1 cellular context compared by ENCODE assay signal in genomic region chr15:61651267-61651666, GRCh38.
TF ChIP-seq lines count a peak whose summit lies in the region.

No MANE protein-coding gene starts in this region.

TF ChIP-seq in GM23338, 12 proteins besides CTCF, POLR2A, EP300 and RAD21 (continued from another document):
- TF ChIP-seq, protein P1, sequence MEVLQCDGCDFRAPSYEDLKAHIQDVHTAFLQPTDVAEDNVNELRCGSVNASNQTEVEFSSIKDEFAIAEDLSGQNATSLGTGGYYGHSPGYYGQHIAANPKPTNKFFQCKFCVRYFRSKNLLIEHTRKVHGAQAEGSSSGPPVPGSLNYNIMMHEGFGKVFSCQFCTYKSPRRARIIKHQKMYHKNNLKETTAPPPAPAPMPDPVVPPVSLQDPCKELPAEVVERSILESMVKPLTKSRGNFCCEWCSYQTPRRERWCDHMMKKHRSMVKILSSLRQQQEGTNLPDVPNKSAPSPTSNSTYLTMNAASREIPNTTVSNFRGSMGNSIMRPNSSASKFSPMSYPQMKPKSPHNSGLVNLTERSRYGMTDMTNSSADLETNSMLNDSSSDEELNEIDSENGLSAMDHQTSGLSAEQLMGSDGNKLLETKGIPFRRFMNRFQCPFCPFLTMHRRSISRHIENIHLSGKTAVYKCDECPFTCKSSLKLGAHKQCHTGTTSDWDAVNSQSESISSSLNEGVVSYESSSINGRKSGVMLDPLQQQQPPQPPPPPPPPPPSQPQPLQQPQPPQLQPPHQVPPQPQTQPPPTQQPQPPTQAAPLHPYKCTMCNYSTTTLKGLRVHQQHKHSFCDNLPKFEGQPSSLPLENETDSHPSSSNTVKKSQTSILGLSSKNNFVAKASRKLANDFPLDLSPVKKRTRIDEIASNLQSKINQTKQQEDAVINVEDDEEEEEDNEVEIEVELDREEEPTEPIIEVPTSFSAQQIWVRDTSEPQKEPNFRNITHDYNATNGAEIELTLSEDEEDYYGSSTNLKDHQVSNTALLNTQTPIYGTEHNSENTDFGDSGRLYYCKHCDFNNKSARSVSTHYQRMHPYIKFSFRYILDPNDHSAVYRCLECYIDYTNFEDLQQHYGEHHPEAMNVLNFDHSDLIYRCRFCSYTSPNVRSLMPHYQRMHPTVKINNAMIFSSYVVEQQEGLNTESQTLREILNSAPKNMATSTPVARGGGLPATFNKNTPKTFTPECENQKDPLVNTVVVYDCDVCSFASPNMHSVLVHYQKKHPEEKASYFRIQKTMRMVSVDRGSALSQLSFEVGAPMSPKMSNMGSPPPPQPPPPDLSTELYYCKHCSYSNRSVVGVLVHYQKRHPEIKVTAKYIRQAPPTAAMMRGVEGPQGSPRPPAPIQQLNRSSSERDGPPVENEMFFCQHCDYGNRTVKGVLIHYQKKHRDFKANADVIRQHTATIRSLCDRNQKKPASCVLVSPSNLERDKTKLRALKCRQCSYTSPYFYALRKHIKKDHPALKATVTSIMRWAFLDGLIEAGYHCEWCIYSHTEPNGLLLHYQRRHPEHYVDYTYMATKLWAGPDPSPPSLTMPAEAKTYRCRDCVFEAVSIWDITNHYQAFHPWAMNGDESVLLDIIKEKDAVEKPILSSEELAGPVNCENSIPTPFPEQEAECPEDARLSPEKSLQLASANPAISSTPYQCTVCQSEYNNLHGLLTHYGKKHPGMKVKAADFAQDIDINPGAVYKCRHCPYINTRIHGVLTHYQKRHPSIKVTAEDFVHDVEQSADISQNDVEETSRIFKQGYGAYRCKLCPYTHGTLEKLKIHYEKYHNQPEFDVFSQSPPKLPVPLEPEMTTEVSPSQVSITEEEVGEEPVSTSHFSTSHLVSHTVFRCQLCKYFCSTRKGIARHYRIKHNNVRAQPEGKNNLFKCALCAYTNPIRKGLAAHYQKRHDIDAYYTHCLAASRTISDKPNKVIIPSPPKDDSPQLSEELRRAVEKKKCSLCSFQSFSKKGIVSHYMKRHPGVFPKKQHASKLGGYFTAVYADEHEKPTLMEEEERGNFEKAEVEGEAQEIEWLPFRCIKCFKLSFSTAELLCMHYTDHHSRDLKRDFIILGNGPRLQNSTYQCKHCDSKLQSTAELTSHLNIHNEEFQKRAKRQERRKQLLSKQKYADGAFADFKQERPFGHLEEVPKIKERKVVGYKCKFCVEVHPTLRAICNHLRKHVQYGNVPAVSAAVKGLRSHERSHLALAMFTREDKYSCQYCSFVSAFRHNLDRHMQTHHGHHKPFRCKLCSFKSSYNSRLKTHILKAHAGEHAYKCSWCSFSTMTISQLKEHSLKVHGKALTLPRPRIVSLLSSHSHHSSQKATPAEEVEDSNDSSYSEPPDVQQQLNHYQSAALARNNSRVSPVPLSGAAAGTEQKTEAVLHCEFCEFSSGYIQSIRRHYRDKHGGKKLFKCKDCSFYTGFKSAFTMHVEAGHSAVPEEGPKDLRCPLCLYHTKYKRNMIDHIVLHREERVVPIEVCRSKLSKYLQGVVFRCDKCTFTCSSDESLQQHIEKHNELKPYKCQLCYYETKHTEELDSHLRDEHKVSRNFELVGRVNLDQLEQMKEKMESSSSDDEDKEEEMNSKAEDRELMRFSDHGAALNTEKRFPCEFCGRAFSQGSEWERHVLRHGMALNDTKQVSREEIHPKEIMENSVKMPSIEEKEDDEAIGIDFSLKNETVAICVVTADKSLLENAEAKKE (CRISPR knock-in tag; IDR thresholded peaks at IDR 0.05): no peak
- no peak for TF ChIP-seq ZNF331 (CRISPR knock-in tag; IDR thresholded peaks at IDR 0.05; ENCODE audit: low read depth)
- no peak for TF ChIP-seq EZH2phosphoT487 (IDR thresholded peaks at IDR 0.05; ENCODE audit: unreplicated experiment)
- TF ChIP-seq EZH2 (IDR thresholded peaks at IDR 0.05; ENCODE audit: low read depth, unreplicated experiment): no peak
- TF ChIP-seq ETS1 (IDR thresholded peaks at IDR 0.05): no peak
- TF ChIP-seq POLR2AphosphoS5 (IDR thresholded peaks at IDR 0.05; ENCODE audit: low read depth): no peak
- no peak for TF ChIP-seq ZNF114 (CRISPR knock-in tag; IDR thresholded peaks at IDR 0.05)
- TF ChIP-seq JUNB (IDR thresholded peaks at IDR 0.05; ENCODE audit: unreplicated experiment): no peak
- no peak for TF ChIP-seq NANOG (IDR thresholded peaks at IDR 0.05; ENCODE audit: borderline replicate concordance)
